ENCODE assay signal across 8 cellular contexts in the genomic region with DNA sequence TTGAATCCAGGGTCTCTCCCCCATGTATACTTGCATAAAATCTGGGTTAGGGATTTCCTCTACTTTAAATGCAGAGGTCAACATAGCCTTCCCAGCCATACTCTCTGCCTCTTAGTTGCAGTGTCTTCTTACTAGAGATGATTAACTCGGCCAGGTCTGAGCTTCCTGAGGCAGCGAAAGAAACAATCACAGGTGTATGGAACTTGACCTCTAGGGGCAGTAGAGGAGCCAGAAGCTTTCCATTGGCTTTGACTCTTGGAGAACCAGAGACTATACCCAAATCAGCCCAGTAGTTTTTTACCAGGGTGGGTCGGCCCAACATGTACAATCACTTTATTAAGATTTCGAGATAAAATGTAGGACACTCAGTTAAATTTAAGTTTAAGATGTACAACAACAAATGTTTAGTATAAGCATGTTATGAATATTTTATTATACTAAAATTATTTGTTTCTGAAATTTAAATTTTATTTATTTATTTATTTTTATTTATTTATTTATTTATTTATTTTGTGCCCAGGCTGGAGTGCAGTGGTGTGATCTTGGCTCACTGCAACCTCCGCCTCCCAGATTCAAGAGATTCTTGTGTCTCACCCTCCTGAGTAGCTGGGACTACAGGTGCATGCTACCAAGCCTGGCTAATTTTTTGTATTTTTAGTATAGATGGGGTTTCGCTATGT.
DNase-seq lines count a peak whose midpoint lies in the region; ATAC-seq and TF ChIP-seq lines count a peak whose summit lies in the region.

No MANE protein-coding gene starts in this region.

- DNase-seq in DND-41 (peak; percentile 10), LNCaP clone FGC (ENCODE audit: low read depth) (no peak), fibroblast of pulmonary artery (ENCODE audit: low read depth) (peak; percentile 1), pons (ENCODE audit: low spot score) (no peak)
- DNase-seq in stimulated activated naive CD4-positive, alpha-beta T cell (lab: John Stamatoyannopoulos, UW), result no peak
- DNase-seq in stimulated activated CD4-positive, alpha-beta T cell treated with anti-CD3 and anti-CD28 coated beads, Interleukin-4, amount 100 ng/mL, for 1 hour, result no peak
- DNase-seq in activated naive CD4-positive, alpha-beta T cell treated with Interleukin-2 at 50 U/mL for 16 hours, result no peak

- H3K27me3 ChIP-seq in DND-41 (ENCODE audit: insufficient read depth, low read length, poor library complexity), result peaks cover under 1% of the 10 kb centered on the region

- 0 out of 3 replicates have a peak, but pooled peaks have one; percentile 49 for ATAC-seq in DND-41 (ENCODE audit: insufficient read depth, low read depth)
- peak; percentile 64 for ATAC-seq in GM19438 (IDR thresholded peaks at IDR 0.05; ENCODE audit: low read depth, unreplicated experiment)

- H3K4me3 ChIP-seq in DND-41 (ENCODE audit: low read depth in 1 of 2, low read length in 2 of 2) (no peak overlapping the region), LNCaP clone FGC (ENCODE audit: low read depth, low read length) (no peak overlapping the region), fibroblast of pulmonary artery (replicated peaks; ENCODE audit: low read depth, low read length) (no peak overlapping the region)

- no peak overlapping the region for H3K9ac ChIP-seq in DND-41 (ENCODE audit: low read depth, low read length)

- H2AFZ ChIP-seq in DND-41 (ENCODE audit: low read depth, low read length), result no peak overlapping the region

- H3K36me3 ChIP-seq in DND-41 (ENCODE audit: insufficient read depth, low read length), result no peaks in the 10 kb centered on the region

- TF ChIP-seq CTCF in DND-41 (IDR thresholded peaks at IDR 0.05; ENCODE audit: borderline replicate concordance, extremely low read depth, low read length, poor library complexity, severe bottlenecking) (peak; percentile 63), LNCaP clone FGC (IDR thresholded peaks at IDR 0.05; ENCODE audit: control insufficient read depth, extremely low read depth, insufficient read depth) (peak; percentile 58), fibroblast of pulmonary artery (IDR thresholded peaks at IDR 0.05; ENCODE audit: low read length, missing control alignments) (peak; percentile 37)

- H3K9me3 ChIP-seq in DND-41 (ENCODE audit: insufficient read depth, low read length, severe bottlenecking), result no peaks in the 10 kb centered on the region

- H3K4me1 ChIP-seq in DND-41 (ENCODE audit: insufficient read depth, low read length), result no peaks in the 10 kb centered on the region

- H3K79me2 ChIP-seq in DND-41 (ENCODE audit: insufficient read depth, low read length), result no peaks in the 10 kb centered on the region

- H4K20me1 ChIP-seq in DND-41 (ENCODE audit: insufficient read depth, low read length), result no peaks in the 10 kb centered on the region; the same call in 1 of the 2 replicates

- no peak overlapping the region for H3K4me2 ChIP-seq in DND-41 (ENCODE audit: insufficient read depth, low read length)

- H3K27ac ChIP-seq in DND-41 (ENCODE audit: low read length), result no peak overlapping the region

Comparison
In these comparisons a context has a peak if more than half of its experiments do, and no peak if none do; other contexts are left out.
1. DNase-seq: peak in DND-41 (single experiment) and fibroblast of pulmonary artery (single experiment); none in LNCaP clone FGC (single experiment), stimulated activated naive CD4-positive, alpha-beta T cell (0 of 6), stimulated activated CD4-positive, alpha-beta T cell treated with anti-CD3 and anti-CD28 coated beads, Interleukin-4, amount 100 ng/mL, for 1 hour (single experiment), activated naive CD4-positive, alpha-beta T cell treated with Interleukin-2 at 50 U/mL for 16 hours (single experiment) and pons (single experiment).
2. Peak in every context shown above with its lines, with median percentiles within 50 percentile points of each other: CTCF ChIP-seq.